Comparison of ENCODE assay signal across 7 cellular contexts in the genomic region with DNA sequence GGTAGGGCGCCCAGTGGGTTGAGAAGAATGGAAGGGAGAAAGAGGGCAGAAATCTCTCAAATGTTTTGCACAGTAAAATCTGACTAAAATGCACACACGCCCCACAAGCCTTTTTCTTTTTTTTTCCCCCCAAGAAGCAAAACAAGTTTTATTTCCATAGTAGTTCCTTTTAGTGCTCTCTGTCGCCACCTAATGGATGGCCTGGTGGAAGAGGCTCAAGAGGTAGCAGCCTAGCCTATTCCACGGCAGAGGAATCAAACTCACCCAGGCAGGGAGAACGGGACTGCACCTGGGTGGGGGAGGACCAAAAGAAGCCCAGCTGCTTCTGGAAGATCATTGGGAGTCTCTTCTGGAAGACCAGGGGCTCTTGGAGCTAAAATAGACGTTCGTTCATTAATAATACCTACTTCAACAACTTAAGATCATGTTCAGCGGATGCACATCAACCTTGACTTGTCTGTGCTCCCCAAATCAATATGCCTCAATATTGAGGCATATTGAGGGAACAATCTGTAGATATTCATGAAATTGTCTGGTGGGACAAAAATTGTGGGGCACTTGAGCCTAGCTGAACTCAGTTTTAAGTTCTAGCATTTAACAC. TPM values are rescaled to one million over a fixed set of nuclear protein-coding genes. Genes with fewer than 3 reads are reported as not detected.
DNase-seq lines count a peak whose midpoint lies in the region; ATAC-seq and TF ChIP-seq lines count a peak whose summit lies in the region.

No MANE protein-coding gene starts in this region.

- DNase-seq in GM12864 (ENCODE audit: low read depth) (no peak), NB4 (ENCODE audit: low read depth) (peak; percentile 67), breast epithelium (ENCODE audit: low spot score in 2 of 2) (peak; percentile 54 to 59), left lung (peak in 1 of 2 donors; percentile 72)
- peak; percentile 47 to 54 for DNase-seq in stimulated activated CD4-positive, alpha-beta T cell treated with anti-CD3 and anti-CD28 coated beads, Interleukin-4, amount 100 ng/mL, for 48 hours (ENCODE audit: low read depth in 2 of 2)

- TF ChIP-seq POLR2A in NB4 (IDR thresholded peaks at IDR 0.05; ENCODE audit: extremely low read depth, insufficient read length), result no peak
- TF ChIP-seq POLR2A in breast epithelium (IDR thresholded peaks at IDR 0.05), result no peak

- H3K9me3 ChIP-seq in breast epithelium (no peaks in the 10 kb centered on the region), left lung (no peaks in the 10 kb centered on the region)

- H3K4me3 ChIP-seq in GM12864 (ENCODE audit: low read depth, low read length) (no peak overlapping the region), NB4 (ENCODE audit: low read depth, low read length) (no peak overlapping the region), WI38 (ENCODE audit: low read depth, low read length) (no peak overlapping the region), breast epithelium (no peak overlapping the region), left lung (no peak overlapping the region)

- no peaks in the 10 kb centered on the region for H3K36me3 ChIP-seq in breast epithelium
- H3K36me3 ChIP-seq in left lung, result peaks cover 0 to 4% of the 10 kb centered on the region in 2 donors

- peaks cover 3 to 14% of the 10 kb centered on the region in 2 donors for H3K4me1 ChIP-seq in breast epithelium
- peaks cover 0 to 25% of the 10 kb centered on the region in 2 donors for H3K4me1 ChIP-seq in left lung

- ATAC-seq in left lung, result peak; percentile 85
- no peak for ATAC-seq in GM18861 (IDR thresholded peaks at IDR 0.05; ENCODE audit: unreplicated experiment)

- H3K27me3 ChIP-seq in breast epithelium, result peaks cover 0 to 37% of the 10 kb centered on the region in 2 donors
- no peaks in the 10 kb centered on the region for H3K27me3 ChIP-seq in left lung

- TF ChIP-seq CTCF in GM12864 (IDR thresholded peaks at IDR 0.05; ENCODE audit: low read depth, low read length, missing control alignments) (peak; percentile 60), NB4 (IDR thresholded peaks at IDR 0.05; ENCODE audit: low read depth, low read length) (peak; percentile 75), WI38 (IDR thresholded peaks at IDR 0.05; ENCODE audit: low read depth, low read length) (peak; percentile 79), breast epithelium (IDR thresholded peaks at IDR 0.05) (peak; percentile 50 to 58 (median 52)), left lung (IDR thresholded peaks at IDR 0.05) (peak; percentile 62 to 66)

- H3K27ac ChIP-seq in breast epithelium (peak overlapping the region; percentile 70 to 74), left lung (no peak overlapping the region)

- intact Hi-C loops in breast epithelium (cut with DNase I; ENCODE audit: low total_unique reads) (no loop called here), left lung (cut with DNase I) (no loop called here)

RNA-seq across cellular contexts. Expression of gene IRAK1, which starts 31.6 kb away (rescaled TPM):
- total RNA-seq in breast epithelium (10 to 100 TPM; 43.7 to 66.2 (median 50.8) TPM), left lung (100 to 1,000 TPM in 1 of 2 donors, 10 to 100 TPM in 1; 92.1 to 172 TPM)

RNA-seq across cellular contexts. Expression of gene MECP2, which starts 46.2 kb away (rescaled TPM):
- total RNA-seq in breast epithelium (10 to 100 TPM; 56.3 to 58.3 (median 57.8) TPM), left lung (10 to 100 TPM; 36.2 to 47.1 TPM)

Comparison
In these comparisons a context has a peak if more than half of its experiments do, and no peak if none do; other contexts are left out.
1. H3K27ac ChIP-seq: peak in breast epithelium (2 of 2); none in left lung (0 of 2).
2. Peak in every context shown above with its lines, with median percentiles within 50 percentile points of each other: CTCF ChIP-seq.